1 cellular context compared by ENCODE assay signal in the genomic region with DNA sequence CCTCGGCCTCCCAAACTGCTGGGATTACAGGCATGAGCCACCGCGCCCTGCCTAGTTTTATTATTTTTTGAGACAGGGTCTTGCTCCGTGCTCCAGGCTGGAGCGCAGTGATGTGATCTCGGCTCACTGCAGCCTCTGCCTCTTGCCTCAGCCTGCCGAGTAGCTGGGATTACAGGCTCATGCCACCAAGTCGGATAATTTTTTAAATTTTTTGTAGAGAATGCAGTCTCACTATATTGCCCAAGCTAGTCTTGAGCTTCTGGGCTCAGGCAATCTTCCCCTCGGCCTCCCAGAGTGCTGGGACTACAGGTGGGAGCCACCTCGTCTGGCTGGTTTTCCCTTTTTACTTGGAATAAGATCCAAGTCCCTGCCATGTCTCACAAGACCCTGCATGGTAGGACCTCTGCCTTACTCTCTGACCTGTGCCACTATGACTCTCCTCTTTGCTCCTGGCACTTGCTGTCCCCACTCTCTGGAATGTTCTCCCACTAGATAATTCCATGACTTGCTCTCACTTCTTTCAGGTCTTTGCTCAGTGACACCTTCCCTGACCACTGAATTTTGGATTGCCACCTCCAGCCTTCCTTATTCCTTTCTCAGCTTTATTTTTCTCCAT.
TF ChIP-seq lines count a peak whose summit lies in the region.

No MANE protein-coding gene starts in this region.

TF ChIP-seq in H1, 55 proteins besides CTCF, POLR2A, EP300 and RAD21:
- TF ChIP-seq GTF2F1 (IDR thresholded peaks at IDR 0.05; ENCODE audit: borderline replicate concordance, low read depth, low read length) = no peak
- no peak for TF ChIP-seq HDAC2 (IDR thresholded peaks at IDR 0.05; ENCODE audit: borderline replicate concordance in 1 of 2, low read depth in 2 of 2, low read length in 2 of 2)
TF ChIP-seq in H1: peak in this region for 0.
